ENCODE assay signal across 8 cellular contexts in the genomic region with DNA sequence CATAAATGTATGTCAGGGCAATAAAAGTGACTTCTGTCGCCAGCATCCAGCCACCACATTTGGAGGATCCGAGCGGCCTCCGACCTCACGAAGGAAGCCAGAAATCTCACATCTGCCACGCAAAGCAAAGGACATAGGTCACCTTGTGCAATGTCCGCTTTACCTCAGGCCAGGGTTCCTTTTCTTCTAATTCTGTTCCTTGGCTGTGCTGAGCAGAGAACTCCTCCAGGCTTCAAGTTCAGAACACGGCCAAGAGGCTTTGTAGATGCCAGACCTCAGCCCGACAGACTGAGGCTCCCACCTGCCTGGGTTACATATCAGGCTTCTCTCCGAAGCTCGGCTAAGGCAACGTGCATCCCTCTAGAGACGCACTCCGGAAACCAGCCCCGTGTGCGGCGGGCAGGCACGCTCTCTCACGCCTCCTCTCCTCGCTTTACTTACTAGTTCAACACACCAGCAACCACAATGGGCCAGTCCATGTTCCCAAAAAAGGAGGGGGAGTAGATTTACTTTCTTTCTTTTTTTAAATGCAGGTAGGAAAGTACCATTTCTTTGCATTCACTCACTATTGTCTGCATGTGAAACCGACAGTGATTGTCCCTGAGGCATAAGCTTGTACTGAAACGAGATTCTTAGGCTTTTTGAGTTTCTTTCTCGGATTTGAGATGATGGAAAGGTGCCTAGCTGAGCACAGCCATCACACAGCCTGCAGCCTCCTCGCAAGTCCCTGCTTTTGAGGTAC.
A peak's percentile ranks its signal among the peaks of the same experiment; 100 is the strongest.
DNase-seq lines count a peak whose midpoint lies in the region; ATAC-seq and TF ChIP-seq lines count a peak whose summit lies in the region.

No MANE protein-coding gene starts in this region.

- H3K27ac ChIP-seq in coronary artery, result peak overlapping the region; percentile 70 to 78
- peak overlapping the region; percentile 62 to 84 (median 74) for H3K27ac ChIP-seq in right lobe of liver

- H3K36me3 ChIP-seq in right lobe of liver, result no peaks in the 10 kb centered on the region

- ATAC-seq in HG03045 (IDR thresholded peaks at IDR 0.05; ENCODE audit: unreplicated experiment) (peak; percentile 98), right lobe of liver (peak; percentile 87 to 95 (median 92))

- TF ChIP-seq CTCF in coronary artery (IDR thresholded peaks at IDR 0.05), result no peak
- TF ChIP-seq CTCF in right lobe of liver (IDR thresholded peaks at IDR 0.05), result no peak

- H3K9me3 ChIP-seq in right lobe of liver, result no peaks in the 10 kb centered on the region

- no peaks in the 10 kb centered on the region for H3K27me3 ChIP-seq in right lobe of liver

- WGBS in right lobe of liver (ENCODE audit: insufficient coverage, low coverage, low lambda C conversion rate, missing lambda C conversion rate), result under 1% methylated on average over 22 of the region's 24 CpGs

- H3K4me3 ChIP-seq in coronary artery (peak overlapping the region; percentile 63), right lobe of liver (peak overlapping the region; percentile 25 to 49 (median 33))

- DNase-seq in NCI-H2171 (lab: John Stamatoyannopoulos, UW) (peak; percentile 1), NCI-H2171 treated with DMSO at 0.1 percent for 48 hours (lab: John Stamatoyannopoulos, UW) (no peak), NCI-H2196 (lab: John Stamatoyannopoulos, UW; ENCODE audit: unreplicated experiment) (peak; percentile 38), coronary artery (ENCODE audit: low spot score) (peak; percentile 88), right lobe of liver (peak; percentile 70 to 83 (median 79))
- DNase-seq in activated CD4-positive, alpha-beta T cell treated with anti-CD3 and anti-CD28 coated beads for 4 hours, result peak; percentile 84 to 86
- DNase-seq in stimulated activated CD4-positive, alpha-beta T cell treated with anti-CD3 and anti-CD28 coated beads, Interleukin-4, amount 100 ng/mL, for 48 hours (ENCODE audit: low read depth in 2 of 2), result peak; percentile 72 to 85

- intact Hi-C loops in right lobe of liver (cut with DNase I), result no loop called here

- H3K4me1 ChIP-seq in right lobe of liver, result peaks cover 0 to 36% (median 12%) of the 10 kb centered on the region in 4 donors

- TF ChIP-seq POLR2A in right lobe of liver (IDR thresholded peaks at IDR 0.05), result peak; percentile 80
